In genomic region chr2:197810490-197810889, GRCh38 we compare ENCODE assay signal across 23 cellular contexts. TPM values are rescaled to one million over a fixed set of nuclear protein-coding genes. Genes with fewer than 3 reads are reported as not detected.
"Had no signal": no experiment of that assay in that cellular context is flagged by ENCODE, and none has a peak within 500 bp of the region (broad histone marks: within the 10 kb centered on the region; RNA-seq: fewer than 3 reads in every experiment).

No MANE protein-coding gene starts in this region.

- H3K9me3 Mint-ChIP-seq: activated CD8-positive, alpha-beta T cell treated with anti-CD3 and anti-CD28 coated beads for 36 hours; activated naive CD4-positive, alpha-beta T cell treated with anti-CD3 and anti-CD28 coated beads, Interleukin-2, amount 10 ng/mL, durations not matched to agents 7 days and 5 days; activated T-cell treated with anti-CD3 and anti-CD28 coated beads, Interleukin-2, amount 50 U/mL, for 72 hours; activated T-helper 2 cell treated with anti-CD3 and anti-CD28 coated beads, Interferon-gamma antibody, Interleukin-2, Interleukin-4, amounts not matched to agents 10 μg/mL and 5 μg/mL and 100 μg/mL, durations not matched to agents 14 hours and 24 hours and 36 hours had no signal

- H3K27me3 ChIP-seq: breast epithelium had no signal

- H3K4me2 ChIP-seq: PC-9 had no signal

- H3K9me3 ChIP-seq: breast epithelium had no signal

- H3K4me1 ChIP-seq: breast epithelium had no signal

- DNase-seq: activated CD4-positive, alpha-beta T cell treated with anti-CD3 and anti-CD28 coated beads for 36 hours; activated CD4-positive, alpha-beta T cell treated with anti-CD3 and anti-CD28 coated beads, Interleukin-2, amount 50 U/mL, for 1 hour; activated CD8-positive, alpha-beta memory T cell treated with anti-CD3 and anti-CD28 coated beads, Interleukin-2, amount 50 U/mL, for 4 hours; activated CD8-positive, alpha-beta T cell treated with anti-CD3 and anti-CD28 coated beads for 36 hours; activated gamma-delta T cell treated with Interleukin-2 at 50 U/mL for 16 hours; activated naive CD4-positive, alpha-beta T cell treated with anti-CD3 and anti-CD28 coated beads, Interleukin-2, amount 10 ng/mL, durations not matched to agents 7 days and 5 days; activated T-cell treated with anti-CD3 and anti-CD28 coated beads, Interleukin-2, amount 50 U/mL, for 72 hours; aorta; caudate nucleus; Karpas-422; NCI-H146; NCI-H187 treated with DMSO at 0.1 percent for 48 hours; NCI-H2171; NCI-H2227 treated with DMSO at 0.1 percent for 48 hours; NCI-H446 treated with DMSO at 0.1 percent for 48 hours; NCI-H524 treated with DMSO at 0.1 percent for 48 hours; PC-9; SIG-M5 had no signal

- H3K36me3 ChIP-seq: breast epithelium had no signal

- ATAC-seq: activated CD4-positive, alpha-beta T cell treated with anti-CD3 and anti-CD28 coated beads for 36 hours; activated CD8-positive, alpha-beta T cell treated with anti-CD3 and anti-CD28 coated beads for 36 hours; activated T-cell treated with anti-CD3 and anti-CD28 coated beads, Interleukin-2, amount 50 U/mL, for 72 hours had no signal

- H2AFZ ChIP-seq: PC-9 had no signal

- H3K4me3 Mint-ChIP-seq: activated CD4-positive, alpha-beta T cell treated with anti-CD3 and anti-CD28 coated beads for 36 hours; activated CD8-positive, alpha-beta T cell treated with anti-CD3 and anti-CD28 coated beads for 36 hours; activated naive CD4-positive, alpha-beta T cell treated with anti-CD3 and anti-CD28 coated beads, Interleukin-2, amount 10 ng/mL, durations not matched to agents 7 days and 5 days; activated T-cell treated with anti-CD3 and anti-CD28 coated beads, Interleukin-2, amount 50 U/mL, for 72 hours had no signal

- H3K27ac Mint-ChIP-seq: activated CD4-positive, alpha-beta T cell treated with anti-CD3 and anti-CD28 coated beads for 36 hours; activated CD8-positive, alpha-beta T cell treated with anti-CD3 and anti-CD28 coated beads for 36 hours; activated naive CD4-positive, alpha-beta T cell treated with anti-CD3 and anti-CD28 coated beads, Interleukin-2, amount 10 ng/mL, durations not matched to agents 7 days and 5 days; activated T-cell treated with anti-CD3 and anti-CD28 coated beads, Interleukin-2, amount 50 U/mL, for 72 hours; activated T-helper 2 cell treated with anti-CD3 and anti-CD28 coated beads, Interferon-gamma antibody, Interleukin-2, Interleukin-4, amounts not matched to agents 10 μg/mL and 5 μg/mL and 100 μg/mL, durations not matched to agents 14 hours and 24 hours and 36 hours had no signal

- H3K27ac ChIP-seq: breast epithelium, PC-9, VCaP had no signal

- H3K4me3 ChIP-seq: breast epithelium, PC-9 had no signal

RNA-seq across cellular contexts. Expression of gene PLCL1, which starts 6.1 kb away (rescaled TPM):
- total RNA-seq: PC-9 had no signal

RNA-seq across cellular contexts. Expression of gene BOLL, which starts 25.4 kb away (rescaled TPM):
- total RNA-seq: activated CD4-positive, alpha-beta T cell treated with anti-CD3 and anti-CD28 coated beads for 36 hours; activated CD8-positive, alpha-beta T cell treated with anti-CD3 and anti-CD28 coated beads for 36 hours; activated T-helper 2 cell treated with anti-CD3 and anti-CD28 coated beads, Interferon-gamma antibody, Interleukin-2, Interleukin-4, amounts not matched to agents 10 μg/mL and 5 μg/mL and 100 μg/mL, durations not matched to agents 14 hours and 24 hours and 36 hours; aorta; chondrocyte; PC-9; T-helper 2 cell treated with Interferon-gamma antibody and Interleukin-4, amounts not matched to agents 100 ng/mL and 5 ng/mL, for 36 hours had no signal
- polyA plus RNA-seq: aorta had no signal
